Comparison of ENCODE assay signal across 16 cellular contexts in genomic region chr20:59721386-59721785, GRCh38.
DNase-seq lines count a peak whose midpoint lies in the region; ATAC-seq, FAIRE-seq and TF ChIP-seq lines count a peak whose summit lies in the region.
"Had no signal": no experiment of that assay in that cellular context is flagged by ENCODE, and none has a peak within 500 bp of the region (broad histone marks: within the 10 kb centered on the region; RNA-seq: fewer than 3 reads in every experiment).

No MANE protein-coding gene starts in this region.

- H3K9ac ChIP-seq in PC-3 (ENCODE audit: low read length): no peak overlapping the region

- no peak overlapping the region for H3K4me3 Mint-ChIP-seq in activated CD8-positive, alpha-beta memory T cell treated with anti-CD3 and anti-CD28 coated beads, Interleukin-2, amount 10 ng/mL, durations not matched to agents 7 days and 5 days
- H3K4me3 Mint-ChIP-seq in glutamatergic neuron (ENCODE audit: unreplicated experiment) (no peak overlapping the region), type B pancreatic cell (no peak overlapping the region)
- H3K4me3 Mint-ChIP-seq: CD8-positive, alpha-beta T cell had no signal

- no peaks in the 10 kb centered on the region for H3K9me3 Mint-ChIP-seq in activated CD8-positive, alpha-beta memory T cell treated with anti-CD3 and anti-CD28 coated beads, Interleukin-2, amount 10 ng/mL, durations not matched to agents 7 days and 5 days (ENCODE audit: low read depth)
- H3K9me3 Mint-ChIP-seq in glutamatergic neuron (ENCODE audit: unreplicated experiment) (peaks cover 22% of the 10 kb centered on the region), type B pancreatic cell (no peaks in the 10 kb centered on the region)
- H3K9me3 Mint-ChIP-seq: CD8-positive, alpha-beta T cell had no signal

- no peaks in the 10 kb centered on the region for H3K27me3 Mint-ChIP-seq in activated CD8-positive, alpha-beta memory T cell treated with anti-CD3 and anti-CD28 coated beads, Interleukin-2, amount 10 ng/mL, durations not matched to agents 7 days and 5 days
- H3K27me3 Mint-ChIP-seq in glutamatergic neuron (ENCODE audit: unreplicated experiment) (peaks cover 18% of the 10 kb centered on the region), type B pancreatic cell (peaks cover 54% of the 10 kb centered on the region)

- POLR2A ChIA-PET in PC-3 (lab: Charles Lee; ENCODE audit: unreplicated experiment): no interaction called here

- CTCF ChIA-PET in activated CD8-positive, alpha-beta memory T cell treated with anti-CD3 and anti-CD28 coated beads, Interleukin-2, amount 10 ng/mL, durations not matched to agents 7 days and 5 days (lab: Charles Lee): no interaction called here
- CTCF ChIA-PET in PC-3 (lab: Charles Lee): no interaction called here

- ATAC-seq in activated CD8-positive, alpha-beta memory T cell treated with anti-CD3 and anti-CD28 coated beads, Interleukin-2, amount 10 ng/mL, durations not matched to agents 7 days and 5 days: no peak
- ATAC-seq in PC-3: no peak
- ATAC-seq: CD8-positive, alpha-beta T cell had no signal

- H3K9me3 ChIP-seq in PC-3 (ENCODE audit: low read length): no peaks in the 10 kb centered on the region
- H3K9me3 ChIP-seq: HAP-1 had no signal

- no peak overlapping the region for H3K27ac Mint-ChIP-seq in activated CD8-positive, alpha-beta memory T cell treated with anti-CD3 and anti-CD28 coated beads, Interleukin-2, amount 10 ng/mL, durations not matched to agents 7 days and 5 days
- peak overlapping the region; percentile 28 for H3K27ac Mint-ChIP-seq in glutamatergic neuron (ENCODE audit: unreplicated experiment)
- H3K27ac Mint-ChIP-seq in type B pancreatic cell: no peak overlapping the region
- H3K27ac Mint-ChIP-seq: CD8-positive, alpha-beta T cell had no signal

- no peak overlapping the region for H2AFZ ChIP-seq in PC-3 (ENCODE audit: low read length)

- no peak overlapping the region for H3K4me3 ChIP-seq in PC-3 (ENCODE audit: low read length)
- H3K4me3 ChIP-seq: HAP-1 had no signal

- no peaks in the 10 kb centered on the region for H3K36me3 ChIP-seq in PC-3 (ENCODE audit: low read depth, low read length)
- H3K36me3 ChIP-seq: HAP-1 had no signal

- peaks cover 92% of the 10 kb centered on the region for H3K27me3 ChIP-seq in PC-3 (ENCODE audit: low read length)

- no peaks in the 10 kb centered on the region for H3F3A ChIP-seq in PC-3 (ENCODE audit: low read length, unreplicated experiment)

- peak; percentile 5 for DNase-seq in activated CD8-positive, alpha-beta memory T cell treated with anti-CD3 and anti-CD28 coated beads, Interleukin-2, amount 10 ng/mL, durations not matched to agents 7 days and 5 days
- DNase-seq in activated CD8-positive, alpha-beta memory T cell treated with anti-CD3 and anti-CD28 coated beads, Interleukin-2, amount 50 U/mL, for 48 hours: no peak
- DNase-seq in HTR-8/SVneo (ENCODE audit: insufficient read length, low spot score) (no peak), glutamatergic neuron (no peak), type B pancreatic cell (ENCODE audit: extremely low spot score, unreplicated experiment) (peak; percentile 57), PC-3 (no peak), GF-D8 (lab: John Stamatoyannopoulos, UW) (no peak), NCI-H187 treated with DMSO at 0.1 percent for 48 hours (lab: John Stamatoyannopoulos, UW) (no peak)
- DNase-seq: ACHN; CD8-positive, alpha-beta T cell; COR-L47; DND-41; GDM1 had no signal

- intact Hi-C loops in PC-3 (cut with micrococcal nuclease): no loop called here

- BruUV-seq in PC-3 (replicated peaks; lab: Mats Ljungman, UMichigan): no TSS peak

- no peaks in the 10 kb centered on the region for H3K4me1 ChIP-seq in PC-3 (ENCODE audit: insufficient read depth, low read length)
- H3K4me1 ChIP-seq: HAP-1 had no signal

- FAIRE-seq in HTR-8/SVneo (lab: Jason Lieb, UNC): peak; percentile 33
- FAIRE-seq: H1 had no signal

- no peaks in the 10 kb centered on the region for H4K20me1 ChIP-seq in PC-3 (ENCODE audit: low read length)

- no peaks in the 10 kb centered on the region for H3K79me2 ChIP-seq in PC-3 (ENCODE audit: low read length)

- no peaks in the 10 kb centered on the region for H3K9me2 ChIP-seq in PC-3 (replicated peaks; ENCODE audit: low read length)

- H3K4me1 Mint-ChIP-seq in activated CD8-positive, alpha-beta memory T cell treated with anti-CD3 and anti-CD28 coated beads, Interleukin-2, amount 10 ng/mL, durations not matched to agents 7 days and 5 days: peaks cover 9% of the 10 kb centered on the region
- H3K4me1 Mint-ChIP-seq in glutamatergic neuron (ENCODE audit: low read depth, unreplicated experiment) (peaks cover 39% of the 10 kb centered on the region), type B pancreatic cell (ENCODE audit: unreplicated experiment) (no peaks in the 10 kb centered on the region)

- H3K4me2 ChIP-seq in PC-3 (ENCODE audit: low read length): no peak overlapping the region

- TF ChIP-seq CTCF in glutamatergic neuron (IDR thresholded peaks at IDR 0.05; ENCODE audit: partially characterized antibody, unreplicated experiment): no peak
- no peak for TF ChIP-seq CTCF in type B pancreatic cell (conservative IDR thresholded peaks at IDR 0.05)
- no peak for TF ChIP-seq CTCF in PC-3 (conservative IDR thresholded peaks at IDR 0.05; ENCODE audit: low read depth, low read length)

- no peaks in the 10 kb centered on the region for H3K36me3 Mint-ChIP-seq in activated CD8-positive, alpha-beta memory T cell treated with anti-CD3 and anti-CD28 coated beads, Interleukin-2, amount 10 ng/mL, durations not matched to agents 7 days and 5 days
- H3K36me3 Mint-ChIP-seq in glutamatergic neuron (ENCODE audit: unreplicated experiment) (no peaks in the 10 kb centered on the region), type B pancreatic cell (no peaks in the 10 kb centered on the region)
- H3K36me3 Mint-ChIP-seq: CD8-positive, alpha-beta T cell had no signal

- no peak overlapping the region for H3K27ac ChIP-seq in PC-3 (ENCODE audit: low read length)
- H3K27ac ChIP-seq: C4-2B had no signal

Comparison
In these comparisons a context has a peak if more than half of its experiments do, and no peak if none do; other contexts are left out.
1. DNase-seq: peak in activated CD8-positive, alpha-beta memory T cell treated with anti-CD3 and anti-CD28 coated beads, Interleukin-2, amount 10 ng/mL, durations not matched to agents 7 days and 5 days (single experiment) and type B pancreatic cell (single experiment); none in activated CD8-positive, alpha-beta memory T cell treated with anti-CD3 and anti-CD28 coated beads, Interleukin-2, amount 50 U/mL, for 48 hours (single experiment), HTR-8/SVneo (single experiment), glutamatergic neuron (single experiment), PC-3 (single experiment), GF-D8 (single experiment) and NCI-H187 treated with DMSO at 0.1 percent for 48 hours (single experiment).